In the genomic region with DNA sequence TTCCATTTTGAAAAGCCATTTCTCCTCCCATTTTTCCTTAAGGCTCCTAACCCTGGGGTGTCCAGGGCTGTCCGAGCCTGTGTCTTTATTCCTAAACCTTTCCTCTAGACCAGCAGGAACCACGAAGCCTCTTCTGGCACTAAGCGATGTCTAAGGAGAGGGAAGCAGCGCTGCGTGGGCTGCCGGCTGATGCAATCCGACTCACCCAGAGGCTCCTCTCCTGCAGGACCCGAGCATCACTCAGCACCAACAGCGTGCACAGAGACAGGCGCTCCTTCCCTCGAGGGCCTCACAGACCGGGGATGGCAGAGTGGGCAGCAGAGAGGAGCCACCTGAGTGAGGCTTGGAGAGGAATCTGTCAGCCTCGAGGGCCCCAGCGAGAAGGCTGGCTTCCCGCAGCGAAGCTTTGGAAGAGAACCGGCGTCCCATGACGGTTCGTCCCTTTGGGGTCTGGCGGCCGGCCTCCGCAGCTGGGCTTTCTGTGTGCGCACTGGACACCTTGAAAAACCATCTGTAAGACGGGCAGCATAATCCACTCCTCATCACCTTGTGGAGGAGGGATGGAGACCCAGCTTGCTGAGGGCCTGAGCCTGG, we compare ENCODE assay signal across 1 cellular context.
TF ChIP-seq lines count a peak whose summit lies in the region.

No MANE protein-coding gene starts in this region.

TF ChIP-seq in K562, 482 proteins besides CTCF, POLR2A, EP300 and RAD21 (continued from another document and continues in another):
- TF ChIP-seq ZNF280B (CRISPR knock-in tag; IDR thresholded peaks at IDR 0.05), result no peak
- TF ChIP-seq KHSRP (IDR thresholded peaks at IDR 0.05), result no peak
- TF ChIP-seq MITF (IDR thresholded peaks at IDR 0.05), result no peak
- no peak for TF ChIP-seq PTBP1 (IDR thresholded peaks at IDR 0.05; ENCODE audit: low read depth, low read length)
- no peak for TF ChIP-seq VEZF1 (CRISPR knock-in tag; IDR thresholded peaks at IDR 0.05)
- TF ChIP-seq, protein P1, sequence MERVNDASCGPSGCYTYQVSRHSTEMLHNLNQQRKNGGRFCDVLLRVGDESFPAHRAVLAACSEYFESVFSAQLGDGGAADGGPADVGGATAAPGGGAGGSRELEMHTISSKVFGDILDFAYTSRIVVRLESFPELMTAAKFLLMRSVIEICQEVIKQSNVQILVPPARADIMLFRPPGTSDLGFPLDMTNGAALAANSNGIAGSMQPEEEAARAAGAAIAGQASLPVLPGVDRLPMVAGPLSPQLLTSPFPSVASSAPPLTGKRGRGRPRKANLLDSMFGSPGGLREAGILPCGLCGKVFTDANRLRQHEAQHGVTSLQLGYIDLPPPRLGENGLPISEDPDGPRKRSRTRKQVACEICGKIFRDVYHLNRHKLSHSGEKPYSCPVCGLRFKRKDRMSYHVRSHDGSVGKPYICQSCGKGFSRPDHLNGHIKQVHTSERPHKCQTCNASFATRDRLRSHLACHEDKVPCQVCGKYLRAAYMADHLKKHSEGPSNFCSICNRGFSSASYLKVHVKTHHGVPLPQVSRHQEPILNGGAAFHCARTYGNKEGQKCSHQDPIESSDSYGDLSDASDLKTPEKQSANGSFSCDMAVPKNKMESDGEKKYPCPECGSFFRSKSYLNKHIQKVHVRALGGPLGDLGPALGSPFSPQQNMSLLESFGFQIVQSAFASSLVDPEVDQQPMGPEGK (CRISPR knock-in tag; IDR thresholded peaks at IDR 0.05; ENCODE audit: borderline replicate concordance), result no peak
- TF ChIP-seq, protein P2, sequence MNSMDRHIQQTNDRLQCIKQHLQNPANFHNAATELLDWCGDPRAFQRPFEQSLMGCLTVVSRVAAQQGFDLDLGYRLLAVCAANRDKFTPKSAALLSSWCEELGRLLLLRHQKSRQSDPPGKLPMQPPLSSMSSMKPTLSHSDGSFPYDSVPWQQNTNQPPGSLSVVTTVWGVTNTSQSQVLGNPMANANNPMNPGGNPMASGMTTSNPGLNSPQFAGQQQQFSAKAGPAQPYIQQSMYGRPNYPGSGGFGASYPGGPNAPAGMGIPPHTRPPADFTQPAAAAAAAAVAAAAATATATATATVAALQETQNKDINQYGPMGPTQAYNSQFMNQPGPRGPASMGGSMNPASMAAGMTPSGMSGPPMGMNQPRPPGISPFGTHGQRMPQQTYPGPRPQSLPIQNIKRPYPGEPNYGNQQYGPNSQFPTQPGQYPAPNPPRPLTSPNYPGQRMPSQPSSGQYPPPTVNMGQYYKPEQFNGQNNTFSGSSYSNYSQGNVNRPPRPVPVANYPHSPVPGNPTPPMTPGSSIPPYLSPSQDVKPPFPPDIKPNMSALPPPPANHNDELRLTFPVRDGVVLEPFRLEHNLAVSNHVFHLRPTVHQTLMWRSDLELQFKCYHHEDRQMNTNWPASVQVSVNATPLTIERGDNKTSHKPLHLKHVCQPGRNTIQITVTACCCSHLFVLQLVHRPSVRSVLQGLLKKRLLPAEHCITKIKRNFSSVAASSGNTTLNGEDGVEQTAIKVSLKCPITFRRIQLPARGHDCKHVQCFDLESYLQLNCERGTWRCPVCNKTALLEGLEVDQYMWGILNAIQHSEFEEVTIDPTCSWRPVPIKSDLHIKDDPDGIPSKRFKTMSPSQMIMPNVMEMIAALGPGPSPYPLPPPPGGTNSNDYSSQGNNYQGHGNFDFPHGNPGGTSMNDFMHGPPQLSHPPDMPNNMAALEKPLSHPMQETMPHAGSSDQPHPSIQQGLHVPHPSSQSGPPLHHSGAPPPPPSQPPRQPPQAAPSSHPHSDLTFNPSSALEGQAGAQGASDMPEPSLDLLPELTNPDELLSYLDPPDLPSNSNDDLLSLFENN (IDR thresholded peaks at IDR 0.05; ENCODE audit: low read depth in 2 of 2, low read length in 2 of 2), result no peak
- TF ChIP-seq CSDE1 (IDR thresholded peaks at IDR 0.05), result no peak
- TF ChIP-seq PPARD (CRISPR knock-in tag; IDR thresholded peaks at IDR 0.05), result no peak
- TF ChIP-seq ZNF224 (CRISPR knock-in tag; IDR thresholded peaks at IDR 0.05), result no peak
- TF ChIP-seq, protein P3, sequence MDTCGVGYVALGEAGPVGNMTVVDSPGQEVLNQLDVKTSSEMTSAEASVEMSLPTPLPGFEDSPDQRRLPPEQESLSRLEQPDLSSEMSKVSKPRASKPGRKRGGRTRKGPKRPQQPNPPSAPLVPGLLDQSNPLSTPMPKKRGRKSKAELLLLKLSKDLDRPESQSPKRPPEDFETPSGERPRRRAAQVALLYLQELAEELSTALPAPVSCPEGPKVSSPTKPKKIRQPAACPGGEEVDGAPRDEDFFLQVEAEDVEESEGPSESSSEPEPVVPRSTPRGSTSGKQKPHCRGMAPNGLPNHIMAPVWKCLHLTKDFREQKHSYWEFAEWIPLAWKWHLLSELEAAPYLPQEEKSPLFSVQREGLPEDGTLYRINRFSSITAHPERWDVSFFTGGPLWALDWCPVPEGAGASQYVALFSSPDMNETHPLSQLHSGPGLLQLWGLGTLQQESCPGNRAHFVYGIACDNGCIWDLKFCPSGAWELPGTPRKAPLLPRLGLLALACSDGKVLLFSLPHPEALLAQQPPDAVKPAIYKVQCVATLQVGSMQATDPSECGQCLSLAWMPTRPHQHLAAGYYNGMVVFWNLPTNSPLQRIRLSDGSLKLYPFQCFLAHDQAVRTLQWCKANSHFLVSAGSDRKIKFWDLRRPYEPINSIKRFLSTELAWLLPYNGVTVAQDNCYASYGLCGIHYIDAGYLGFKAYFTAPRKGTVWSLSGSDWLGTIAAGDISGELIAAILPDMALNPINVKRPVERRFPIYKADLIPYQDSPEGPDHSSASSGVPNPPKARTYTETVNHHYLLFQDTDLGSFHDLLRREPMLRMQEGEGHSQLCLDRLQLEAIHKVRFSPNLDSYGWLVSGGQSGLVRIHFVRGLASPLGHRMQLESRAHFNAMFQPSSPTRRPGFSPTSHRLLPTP (IDR thresholded peaks at IDR 0.05; ENCODE audit: borderline replicate concordance, extremely low read depth, insufficient read length), result no peak
- TF ChIP-seq RB1 (IDR thresholded peaks at IDR 0.05; ENCODE audit: low read depth), result no peak
- 0 out of 2 replicates have a peak, but pooled peaks have one; percentile 28 for TF ChIP-seq CXXC5 (CRISPR knock-in tag; IDR thresholded peaks at IDR 0.05)
- TF ChIP-seq KAT2B (IDR thresholded peaks at IDR 0.05; ENCODE audit: low read depth, low read length), result no peak
- TF ChIP-seq HDAC1 (IDR thresholded peaks at IDR 0.05), result no peak
- no peak for TF ChIP-seq CREB3L1 (IDR thresholded peaks at IDR 0.05; ENCODE audit: borderline replicate concordance, low read depth)
- TF ChIP-seq TRIM28 (IDR thresholded peaks at IDR 0.05), result no peak
- no peak for TF ChIP-seq SPI1 (IDR thresholded peaks at IDR 0.05; ENCODE audit: borderline replicate concordance, low read depth, low read length)
- TF ChIP-seq NKRF (IDR thresholded peaks at IDR 0.05; ENCODE audit: borderline replicate concordance), result no peak
- no peak for TF ChIP-seq ZNF764 (CRISPR knock-in tag; IDR thresholded peaks at IDR 0.05; ENCODE audit: low read depth)
- no peak for TF ChIP-seq PRPF4 (IDR thresholded peaks at IDR 0.05; ENCODE audit: insufficient read depth, low read depth, low read length, poor library complexity, severe bottlenecking)
- no peak for TF ChIP-seq PBX2 (CRISPR knock-in tag; IDR thresholded peaks at IDR 0.05; ENCODE audit: low read depth)
- no peak for TF ChIP-seq PBX2 (tag; conservative IDR thresholded peaks at IDR 0.05; ENCODE audit: low read depth)
- no peak for TF ChIP-seq SIN3B (IDR thresholded peaks at IDR 0.05; ENCODE audit: low read depth)
